ENCODE assay signal across 12 cellular contexts in the genomic region with DNA sequence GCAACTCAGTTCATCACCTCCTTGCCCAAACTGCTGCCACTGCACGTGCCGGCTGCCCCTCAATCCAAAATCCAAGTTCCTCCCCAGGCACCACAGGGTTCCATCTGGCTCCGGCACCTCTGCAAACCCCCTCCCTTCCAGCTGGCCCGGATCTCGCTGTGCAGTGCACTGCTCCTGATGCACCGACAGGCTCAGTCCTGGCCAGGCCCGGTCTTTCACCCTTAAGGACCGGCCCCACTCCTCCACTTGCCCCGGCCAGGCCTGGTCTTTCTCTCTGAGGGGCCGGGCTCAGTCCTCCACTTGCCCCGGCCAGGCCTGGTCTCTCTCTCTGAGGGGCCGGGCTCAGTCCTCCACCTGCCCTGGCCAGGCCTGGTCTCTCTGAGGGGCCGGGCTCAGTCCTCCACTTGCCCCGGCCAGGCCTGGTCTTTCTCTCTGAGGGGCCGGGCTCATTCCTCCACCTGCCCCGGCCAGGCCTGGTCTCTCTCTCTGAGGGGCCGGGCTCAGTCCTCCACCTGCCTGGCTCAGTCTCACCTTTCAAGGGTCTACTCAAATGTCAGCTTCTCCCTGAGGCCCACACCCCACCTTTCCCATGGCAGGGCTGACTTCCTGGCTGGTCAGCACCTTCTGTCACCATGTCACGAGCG. TPM values are rescaled to one million over a fixed set of nuclear protein-coding genes. Genes with fewer than 3 reads are reported as not detected.
DNase-seq lines count a peak whose midpoint lies in the region; ATAC-seq, FAIRE-seq and TF ChIP-seq lines count a peak whose summit lies in the region.
"Had no signal": no experiment of that assay in that cellular context is flagged by ENCODE, and none has a peak within 500 bp of the region (broad histone marks: within the 10 kb centered on the region; RNA-seq: fewer than 3 reads in every experiment).

No MANE protein-coding gene starts in this region.

- H3K4me1 Mint-ChIP-seq in Calu3 (ENCODE audit: low read depth, unreplicated experiment) = peaks cover 53% of the 10 kb centered on the region
- H3K4me1 Mint-ChIP-seq in nephron progenitor cell = peaks cover 67% of the 10 kb centered on the region

- H2AFZ ChIP-seq in K562 (ENCODE audit: low read depth, low read length) = no peak overlapping the region

- H3K27me3 Mint-ChIP-seq in Calu3 (ENCODE audit: unreplicated experiment) = no peaks in the 10 kb centered on the region
- no peaks in the 10 kb centered on the region for H3K27me3 Mint-ChIP-seq in nephron progenitor cell (ENCODE audit: low read depth, poor library complexity)

- no peaks in the 10 kb centered on the region for H3K9me3 ChIP-seq in BLaER1 treated with 17β-estradiol and CSF1 and Interleukin-3, amounts not matched to agents 10 nM and 100 nM (replicated peaks in 1 of 11)
- H3K9me3 ChIP-seq in K562 (replicated peaks; ENCODE audit: control insufficient read depth, insufficient read depth, low read depth, low read length) = no peaks in the 10 kb centered on the region
- H3K9me3 ChIP-seq: BE2C had no signal

- H3K9me3 Mint-ChIP-seq in Calu3 (ENCODE audit: low read depth, unreplicated experiment) = no peaks in the 10 kb centered on the region
- no peaks in the 10 kb centered on the region for H3K9me3 Mint-ChIP-seq in nephron progenitor cell
- H3K9me3 Mint-ChIP-seq: T-helper 1 cell treated with Interleukin-12 subunit alpha and Interleukin-12 subunit beta and Interleukin-4 antibody, amounts not matched to agents 30 μg/mL and 1 μg/mL, for 36 hours had no signal

- no peak for TF ChIP-seq EP300 in K562 (IDR thresholded peaks at IDR 0.05; ENCODE audit: low read length)

- BruUV-seq in Calu3 (replicated peaks; lab: Mats Ljungman, UMichigan) (no TSS peak), K562 (replicated peaks; lab: Mats Ljungman, UMichigan) (no TSS peak)

- H3K27ac Mint-ChIP-seq in Calu3 (ENCODE audit: unreplicated experiment) = peak overlapping the region; percentile 19
- H3K27ac Mint-ChIP-seq in nephron progenitor cell = peak overlapping the region; percentile 99

- H3K9ac ChIP-seq in BLaER1 treated with 17β-estradiol and CSF1 and Interleukin-3, amounts not matched to agents 10 nM and 100 nM = peak overlapping the region; percentile 27 to 76 (median 52); a peak in 18 of 22 replicates
- peak overlapping the region in 1 of 2 experiments; percentile 74; a peak in 2 of 4 replicates for H3K9ac ChIP-seq in K562 (ENCODE audit: insufficient read depth in 1 of 2, low read depth in 2 of 2, low read length in 2 of 2)

- H3K36me3 Mint-ChIP-seq in Calu3 (ENCODE audit: insufficient read depth, unreplicated experiment) (peaks cover 48% of the 10 kb centered on the region), nephron progenitor cell (ENCODE audit: low read depth) (peaks cover 6% of the 10 kb centered on the region)

- no peaks in the 10 kb centered on the region for H3K27me3 ChIP-seq in BLaER1 treated with 17β-estradiol and CSF1 and Interleukin-3, amounts not matched to agents 10 nM and 100 nM
- no peaks in the 10 kb centered on the region for H3K27me3 ChIP-seq in K562 (ENCODE audit: control insufficient read depth in 2 of 2, insufficient read depth in 2 of 2, low read length in 2 of 2)
- H3K27me3 ChIP-seq: BE2C had no signal

- H3K36me3 ChIP-seq in BLaER1 treated with 17β-estradiol and CSF1 and Interleukin-3, amounts not matched to agents 10 nM and 100 nM = peaks cover 12 to 48% (median 25%) of the 10 kb centered on the region in 11 experiments; a peak in 18 of 22 replicates
- peaks cover 60% of the 10 kb centered on the region for H3K36me3 ChIP-seq in K562 (ENCODE audit: control insufficient read depth, insufficient read depth, low read length)

- no peak for DNase-seq in Calu3
- no peak for DNase-seq in K562 (ENCODE audit: extremely low read depth in 1 of 4, low spot score in 3 of 4)
- DNase-seq in nephron progenitor cell = no peak
- no peak for DNase-seq in coronary artery (ENCODE audit: low spot score)
- DNase-seq: activated CD4-positive, alpha-beta T cell treated with anti-CD3 and anti-CD28 coated beads for 4 hours; BE2C; NCI-H1436 treated with DMSO at 0.1 percent for 48 hours; NCI-H748 treated with DMSO at 0.1 percent for 48 hours had no signal

- 93% methylated on average over 11 of the region's 19 CpGs for WGBS in K562 (ENCODE audit: insufficient coverage, low coverage, missing lambda C conversion rate)

- POLR2A ChIA-PET in K562 (lab: Yijun Ruan, JAX) = no interaction called here

- intact Hi-C loops in Calu3 (cut with micrococcal nuclease; ENCODE audit: unreplicated experiment) (no loop called here), K562 (cut with micrococcal nuclease) (no loop called here)

- H3K4me1 ChIP-seq in BLaER1 treated with 17β-estradiol and CSF1 and Interleukin-3, amounts not matched to agents 10 nM and 100 nM = peaks cover 99 to 100% (median 100%) of the 10 kb centered on the region in 10 experiments
- peaks cover 14 to 71% of the 10 kb centered on the region in 2 experiments for H3K4me1 ChIP-seq in K562 (replicated peaks in 1 of 2; ENCODE audit: control insufficient read depth in 2 of 2, insufficient read depth in 2 of 2, low read length in 2 of 2)

- H3K79me2 ChIP-seq in K562 (ENCODE audit: control insufficient read depth, insufficient read depth, low read length) = peaks cover 96% of the 10 kb centered on the region

- H3K27ac ChIP-seq in BLaER1 treated with 17β-estradiol and CSF1 and Interleukin-3, amounts not matched to agents 10 nM and 100 nM = peak overlapping the region in 9 of 11 experiments; percentile 11 to 82 (median 60); a peak in 18 of 22 replicates
- H3K27ac ChIP-seq in K562 (ENCODE audit: extremely low read depth, low read depth, low read length) (no peak overlapping the region), coronary artery (no peak overlapping the region)

- H4K20me1 ChIP-seq in BLaER1 treated with 17β-estradiol and CSF1 and Interleukin-3, amounts not matched to agents 10 nM and 100 nM = peaks cover 81 to 100% (median 98%) of the 10 kb centered on the region in 11 experiments
- peaks cover 46% of the 10 kb centered on the region for H4K20me1 ChIP-seq in K562 (replicated peaks; ENCODE audit: control insufficient read depth, insufficient read depth, low read length)

- no peak overlapping the region for H3K4me3 ChIP-seq in BLaER1 treated with 17β-estradiol and CSF1 and Interleukin-3, amounts not matched to agents 10 nM and 100 nM
- H3K4me3 ChIP-seq in K562 (no peak overlapping the region), coronary artery (no peak overlapping the region)

- H3K4me3 Mint-ChIP-seq in Calu3 (ENCODE audit: low read depth, unreplicated experiment) (no peak overlapping the region), nephron progenitor cell (no peak overlapping the region)
- H3K4me3 Mint-ChIP-seq: T-helper 1 cell treated with Interleukin-12 subunit alpha and Interleukin-12 subunit beta and Interleukin-4 antibody, amounts not matched to agents 30 μg/mL and 1 μg/mL, for 36 hours had no signal

- H3K9me1 ChIP-seq in K562 (ENCODE audit: control insufficient read depth, insufficient read depth, low read length) = peaks cover 18% of the 10 kb centered on the region

- ATAC-seq in K562 (no peak), GM21381 (IDR thresholded peaks at IDR 0.05; ENCODE audit: unreplicated experiment) (no peak), HG03432 (IDR thresholded peaks at IDR 0.05; ENCODE audit: unreplicated experiment) (no peak)

- H3K4me2 ChIP-seq in BLaER1 treated with 17β-estradiol and CSF1 and Interleukin-3, amounts not matched to agents 10 nM and 100 nM = peak overlapping the region; percentile 76 to 100 (median 98)
- H3K4me2 ChIP-seq in K562 (ENCODE audit: insufficient read depth, low read length) = no peak overlapping the region

- no peak for TF ChIP-seq POLR2A in K562 (conservative IDR thresholded peaks at IDR 0.05)

- no peak for FAIRE-seq in K562 (lab: Jason Lieb, UNC)

- no peak for TF ChIP-seq RAD21 in K562 (CRISPR knock-in tag; conservative IDR thresholded peaks at IDR 0.05 in 1 of 2, IDR thresholded peaks at IDR 0.05 in 1 of 2)

- in situ Hi-C loops in K562 (cut with MboI) = no loop called here

- TF ChIP-seq CTCF in Calu3 (IDR thresholded peaks at IDR 0.05; ENCODE audit: unreplicated experiment) (no peak), K562 (IDR thresholded peaks at IDR 0.05 in 2 of 3, conservative IDR thresholded peaks at IDR 0.05 in 1 of 3; ENCODE audit: insufficient read depth in 2 of 3, low read depth in 1 of 3, low read length in 3 of 3) (no peak), nephron progenitor cell (IDR thresholded peaks at IDR 0.05) (no peak), coronary artery (IDR thresholded peaks at IDR 0.05) (no peak)

- CTCF ChIA-PET in Calu3 (lab: Charles Lee) = no interaction called here
- CTCF ChIA-PET in K562 (lab: Yijun Ruan, JAX; ENCODE audit: low intra/inter-chr PET ratio) = no interaction called here

RNA-seq across cellular contexts. Expression of gene ZNF787, which starts 6.9 kb away (rescaled TPM):
- total RNA-seq in Calu3 (2022) = 68.5 and 77.3 TPM in 2 replicates
- 17.6 and 47.4 TPM in 2 replicates for total RNA-seq in K562 (2011; cell fraction: chromatin; rRNA removed; ENCODE audit: low replicate concordance)
- 27.8 and 29.1 TPM in 2 replicates for total RNA-seq in K562 (2011; cell fraction: nucleolus; rRNA removed)
- total RNA-seq in K562 (2011; cell fraction: nucleoplasm; rRNA removed) = 19.5 and 20.7 TPM in 2 replicates
- total RNA-seq in K562 (2014; rRNA removed) = 77.6 and 84.0 TPM in 2 replicates
- 5.3 and 5.7 TPM in 2 replicates for total RNA-seq in K562 (2014; rRNA removed; fragmentation: Illumina TruSeq; extraction: Trizol)
- total RNA-seq in K562 (2015; rRNA removed; fragmentation: Illumina TruSeq; extraction: Trizol) = 26.1 and 30.6 TPM in 2 replicates
- total RNA-seq in K562 (2021) = 65.9 and 73.8 TPM in 2 replicates
- 7.3 and 10.9 TPM in 2 replicates for polyA plus RNA-seq in K562 (2011; rRNA removed)
- polyA plus RNA-seq in K562 (2011; cell fraction: cytosol; rRNA removed) = 11.1 and 55.5 TPM in 2 replicates
- 10.4 and 17.2 TPM in 2 replicates for polyA plus RNA-seq in K562 (2011; cell fraction: nucleus; rRNA removed)
- polyA plus RNA-seq in K562 (2012) = 35.3 and 37.8 TPM in 2 replicates
- 6.9 and 20.9 TPM in 2 replicates for polyA plus RNA-seq in K562 (2014; fragmentation: Illumina TruSeq; extraction: Trizol)
- polyA plus RNA-seq in K562 (2014; fragmentation: Nextera tagmentation; extraction: Ambion mirVana) = under 1 TPM; 0.45 to 0.53 TPM
- polyA plus RNA-seq in K562 (2014; rRNA removed) = 51.1 and 54.4 TPM in 2 replicates
- polyA minus RNA-seq in K562 (2011; rRNA and poly(A)+ RNA removed) = 1.8 and 3.2 TPM in 2 replicates
- polyA minus RNA-seq in K562 (2011; cell fraction: cytosol; rRNA and poly(A)+ RNA removed) = 20.8 and 30.9 TPM in 2 replicates
- 6.3 and 6.7 TPM in 2 replicates for polyA minus RNA-seq in K562 (2011; cell fraction: nucleus; rRNA and poly(A)+ RNA removed)

RNA-seq across cellular contexts. Expression of gene ZNF444, which starts 26.9 kb away (rescaled TPM):
- 78.6 and 79.1 TPM in 2 replicates for total RNA-seq in Calu3 (2022)
- 10.3 and 22.0 TPM in 2 replicates for total RNA-seq in K562 (2011; cell fraction: chromatin; rRNA removed; ENCODE audit: low replicate concordance)
- 14.7 and 18.6 TPM in 2 replicates for total RNA-seq in K562 (2011; cell fraction: nucleolus; rRNA removed)
- total RNA-seq in K562 (2011; cell fraction: nucleoplasm; rRNA removed) = 13.4 and 17.9 TPM in 2 replicates
- total RNA-seq in K562 (2014; rRNA removed) = 20.0 and 20.8 TPM in 2 replicates
- total RNA-seq in K562 (2014; rRNA removed; fragmentation: Illumina TruSeq; extraction: Trizol) = 2.0 and 2.8 TPM in 2 replicates
- 6.9 and 7.0 TPM in 2 replicates for total RNA-seq in K562 (2015; rRNA removed; fragmentation: Illumina TruSeq; extraction: Trizol)
- 38.8 and 40.0 TPM in 2 replicates for total RNA-seq in K562 (2021)
- 6.1 and 7.4 TPM in 2 replicates for polyA plus RNA-seq in K562 (2011; rRNA removed)
- polyA plus RNA-seq in K562 (2011; cell fraction: cytosol; rRNA removed) = 14.2 and 42.2 TPM in 2 replicates
- polyA plus RNA-seq in K562 (2011; cell fraction: nucleus; rRNA removed) = 10.7 and 21.0 TPM in 2 replicates
- polyA plus RNA-seq in K562 (2012) = 17.4 and 18.2 TPM in 2 replicates
- polyA plus RNA-seq in K562 (2014; fragmentation: Illumina TruSeq; extraction: Trizol) = 7.7 and 10.6 TPM in 2 replicates
- polyA plus RNA-seq in K562 (2014; fragmentation: Nextera tagmentation; extraction: Ambion mirVana) = under 1 TPM; 0.39 to 0.49 TPM
- 24.3 and 28.4 TPM in 2 replicates for polyA plus RNA-seq in K562 (2014; rRNA removed)
- 2.2 and 4.2 TPM in 2 replicates for polyA minus RNA-seq in K562 (2011; rRNA and poly(A)+ RNA removed)
- polyA minus RNA-seq in K562 (2011; cell fraction: cytosol; rRNA and poly(A)+ RNA removed) = 8.6 and 9.5 TPM in 2 replicates
- 2.8 and 3.4 TPM in 2 replicates for polyA minus RNA-seq in K562 (2011; cell fraction: nucleus; rRNA and poly(A)+ RNA removed)

Comparison
In these comparisons a context has a peak if more than half of its experiments do, and no peak if none do; other contexts are left out.
1. H3K27ac ChIP-seq: peak in BLaER1 treated with 17β-estradiol and CSF1 and Interleukin-3, amounts not matched to agents 10 nM and 100 nM (9 of 11); none in K562 (single experiment) and coronary artery (0 of 2).